In genomic region chr19:16367269-16367683, GRCh38 we compare ENCODE assay signal across 1 cellular context.
TF ChIP-seq lines count a peak whose summit lies in the region.

No MANE protein-coding gene starts in this region.

TF ChIP-seq in GM23338, 12 proteins besides CTCF, POLR2A, EP300 and RAD21 (continued from another document):
- TF ChIP-seq REST (IDR thresholded peaks at IDR 0.05; ENCODE audit: unreplicated experiment) (no peak), NANOG (IDR thresholded peaks at IDR 0.05; ENCODE audit: borderline replicate concordance) (no peak), STAT1 (IDR thresholded peaks at IDR 0.05; ENCODE audit: unreplicated experiment) (no peak), ZNF331 (CRISPR knock-in tag; IDR thresholded peaks at IDR 0.05; ENCODE audit: low read depth) (no peak), ZNF114 (CRISPR knock-in tag; IDR thresholded peaks at IDR 0.05) (no peak), JUNB (IDR thresholded peaks at IDR 0.05; ENCODE audit: unreplicated experiment) (no peak)
TF ChIP-seq in GM23338: peak in this region for 0.
